Comparison of ENCODE assay signal across 32 cellular contexts in the genomic region with DNA sequence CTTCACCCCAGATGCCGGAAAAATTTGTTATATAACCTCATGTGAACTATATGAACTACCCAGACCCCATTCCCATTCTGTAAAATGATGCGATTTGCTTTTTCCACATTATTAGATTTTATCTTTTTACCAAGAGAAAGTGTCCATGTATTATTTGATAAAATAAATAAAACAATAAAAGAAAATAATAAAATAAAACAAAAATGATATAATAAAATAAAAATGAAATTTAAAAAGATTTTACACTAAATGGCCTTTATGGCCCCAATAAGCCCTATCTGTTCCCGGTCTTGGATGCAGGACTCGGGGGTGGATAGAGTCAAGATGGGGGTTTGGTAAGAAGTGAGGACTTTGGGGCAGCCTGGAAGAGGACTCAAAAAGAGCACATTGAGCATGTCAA.
"Had no signal": no experiment of that assay in that cellular context is flagged by ENCODE, and none has a peak within 500 bp of the region (broad histone marks: within the 10 kb centered on the region; RNA-seq: fewer than 3 reads in every experiment).

No MANE protein-coding gene starts in this region.

- H3K4me1 ChIP-seq: parathyroid adenoma, right lobe of liver, sigmoid colon, spleen, suprapubic skin, testis, tibial artery, transverse colon, upper lobe of right lung, uterus had no signal

- H3K27ac Mint-ChIP-seq: naive thymus-derived CD4-positive, alpha-beta T cell; natural killer cell; nephron; neural progenitor cell; progenitor cell of endocrine pancreas; stimulated activated memory B cell treated with anti-CD40 and anti-IgM and Interleukin-4, amounts not matched to agents 10 μg/mL and 1 μg/mL and 100 μg/mL, for 72 hours; stimulated activated naive CD8-positive, alpha-beta T cell treated with anti-CD3 and anti-CD28 coated beads, Interleukin-15, amount 100 ng/mL, for 72 hours; type B pancreatic cell had no signal

- H3K4me3 Mint-ChIP-seq: naive thymus-derived CD4-positive, alpha-beta T cell; natural killer cell; nephron; neural progenitor cell; stimulated activated memory B cell treated with anti-CD40 and anti-IgM and Interleukin-4, amounts not matched to agents 10 μg/mL and 1 μg/mL and 100 μg/mL, for 72 hours; stimulated activated naive CD8-positive, alpha-beta T cell treated with anti-CD3 and anti-CD28 coated beads, Interleukin-15, amount 100 ng/mL, for 72 hours; type B pancreatic cell had no signal

- H3K4me1 Mint-ChIP-seq: naive thymus-derived CD4-positive, alpha-beta T cell; natural killer cell; nephron; stimulated activated memory B cell treated with anti-CD40 and anti-IgM and Interleukin-4, amounts not matched to agents 10 μg/mL and 1 μg/mL and 100 μg/mL, for 72 hours; stimulated activated naive CD8-positive, alpha-beta T cell treated with anti-CD3 and anti-CD28 coated beads, Interleukin-15, amount 100 ng/mL, for 72 hours had no signal

- DNase-seq: naive thymus-derived CD4-positive, alpha-beta T cell; natural killer cell; occipital lobe; ovary; posterior cingulate gyrus; retina; right cardiac atrium; right lobe of liver; sigmoid colon; spleen; stimulated activated CD4-positive, alpha-beta T cell treated with anti-CD3 and anti-CD28 coated beads, Interleukin-12 subunit alpha, Interleukin-12 subunit beta, amount 100 ng/mL, for 4 hours; stimulated activated CD4-positive, alpha-beta T cell treated with anti-CD3 and anti-CD28 coated beads, Interleukin-1b, Interleukin-23, amount 100 ng/mL, for 48 hours; stimulated activated CD4-positive, alpha-beta T cell treated with anti-CD3 and anti-CD28 coated beads, Interleukin-4, amount 100 ng/mL, for 1 hour; stimulated activated CD4-positive, alpha-beta T cell treated with anti-CD3 and anti-CD28 coated beads, Interleukin-4, amount 100 ng/mL, for 4 hours; stimulated activated CD8-positive, alpha-beta memory T cell treated with anti-CD3 and anti-CD28 coated beads, Interleukin-4, amount 100 ng/mL, for 48 hours; stimulated activated naive CD4-positive, alpha-beta T cell; stimulated activated naive CD8-positive, alpha-beta T cell treated with anti-CD3 and anti-CD28 coated beads, Interleukin-15, amount 100 ng/mL, for 72 hours; stimulated activated naive CD8-positive, alpha-beta T cell treated with anti-CD3 and anti-CD28 coated beads, Interleukin-15, Interleukin-2, amounts not matched to agents 100 U/mL and 50 U/mL, for 24 hours; substantia nigra; testis; tibial artery; transverse colon; upper lobe of right lung; uterus had no signal

- H3K27me3 Mint-ChIP-seq: type B pancreatic cell had no signal

- H3K9ac ChIP-seq: neural progenitor cell, parathyroid adenoma had no signal

- ATAC-seq: naive thymus-derived CD4-positive, alpha-beta T cell; natural killer cell; right cardiac atrium; right lobe of liver; stimulated activated memory B cell treated with anti-CD40 and anti-IgM and Interleukin-4, amounts not matched to agents 10 μg/mL and 1 μg/mL and 100 μg/mL, for 72 hours; stimulated activated naive CD8-positive, alpha-beta T cell treated with anti-CD3 and anti-CD28 coated beads, Interleukin-15, amount 100 ng/mL, for 72 hours; stimulated activated naive CD8-positive, alpha-beta T cell treated with anti-CD3 and anti-CD28 coated beads, Interleukin-15, Interleukin-2, amounts not matched to agents 100 U/mL and 50 U/mL, for 24 hours; upper lobe of right lung had no signal

- H3K36me3 Mint-ChIP-seq: naive thymus-derived CD4-positive, alpha-beta T cell; natural killer cell; neural progenitor cell; stimulated activated memory B cell treated with anti-CD40 and anti-IgM and Interleukin-4, amounts not matched to agents 10 μg/mL and 1 μg/mL and 100 μg/mL, for 72 hours; type B pancreatic cell had no signal

- H3K4me3 ChIP-seq: neural progenitor cell, ovary, right lobe of liver, sigmoid colon, smooth muscle cell, spleen, suprapubic skin, testis, tibial artery, transverse colon, upper lobe of right lung, uterus had no signal

- H3K27ac ChIP-seq: neural progenitor cell, ovary, parathyroid adenoma, right lobe of liver, sigmoid colon, spleen, suprapubic skin, testis, tibial artery, transverse colon, upper lobe of right lung, uterus had no signal

- H3K27me3 ChIP-seq: neural progenitor cell, ovary, right lobe of liver, sigmoid colon, testis, transverse colon, uterus had no signal

- H3K36me3 ChIP-seq: neural progenitor cell, ovary, right lobe of liver, sigmoid colon, spleen, suprapubic skin, tibial artery, transverse colon, upper lobe of right lung, uterus had no signal

- H3K4me2 ChIP-seq: neural progenitor cell, smooth muscle cell had no signal

- H3K9me3 Mint-ChIP-seq: naive thymus-derived CD4-positive, alpha-beta T cell; natural killer cell; nephron; neural progenitor cell; stimulated activated memory B cell treated with anti-CD40 and anti-IgM and Interleukin-4, amounts not matched to agents 10 μg/mL and 1 μg/mL and 100 μg/mL, for 72 hours; stimulated activated naive CD8-positive, alpha-beta T cell treated with anti-CD3 and anti-CD28 coated beads, Interleukin-15, amount 100 ng/mL, for 72 hours; type B pancreatic cell had no signal

- H3K79me2 ChIP-seq: parathyroid adenoma had no signal

- H2AFZ ChIP-seq: parathyroid adenoma had no signal

- H3K9me3 ChIP-seq: ovary, right lobe of liver, sigmoid colon, spleen, suprapubic skin, testis, tibial artery, transverse colon, upper lobe of right lung, uterus had no signal
